8 cellular contexts compared by ENCODE assay signal in the genomic region with DNA sequence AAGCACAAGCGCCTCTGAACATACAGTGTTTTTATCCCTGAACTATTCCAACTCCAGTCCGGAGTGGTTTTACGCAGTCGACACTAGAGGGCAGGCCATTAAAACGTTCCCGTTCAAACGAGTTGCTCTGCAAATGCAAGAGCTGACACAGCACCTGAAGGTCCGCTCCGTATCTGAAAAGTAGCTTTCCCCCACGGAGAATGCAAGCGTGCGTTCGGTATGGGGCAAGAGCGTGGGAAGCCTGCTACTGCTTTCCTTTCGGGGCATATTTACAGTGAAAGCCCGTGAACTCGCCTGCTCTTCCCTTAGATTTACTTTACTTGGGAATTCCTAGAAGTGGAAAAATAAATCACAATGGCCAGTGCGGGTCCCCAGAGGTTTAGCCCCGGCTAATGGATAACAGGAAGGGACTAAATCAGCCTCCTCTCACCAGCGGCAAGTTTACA.
A peak's percentile ranks its signal among the peaks of the same experiment; 100 is the strongest.
DNase-seq lines count a peak whose midpoint lies in the region; TF ChIP-seq lines count a peak whose summit lies in the region.

No MANE protein-coding gene starts in this region.

- in situ Hi-C loops in GM23248 (cut with MboI) (loop anchor here (25.0 kb wide), 2 partner anchors 195 to 945 kb away; partner anchors contain the start of gene TSPAN5), SK-MEL-5 (cut with HindIII; ENCODE audit: low pct_unique_long_range_greater_than_20kb, low sequenced_read_pairs) (no loop called here)

- H3K27me3 ChIP-seq in GM23248 (replicated peaks; ENCODE audit: insufficient read depth) (no peaks in the 10 kb centered on the region), tibial nerve (no peaks in the 10 kb centered on the region)

- no peaks in the 10 kb centered on the region for H3K9me3 Mint-ChIP-seq in activated naive CD4-positive, alpha-beta T cell treated with anti-CD3 and anti-CD28 coated beads, Interleukin-2, amount 10 ng/mL, durations not matched to agents 7 days and 5 days
- no peaks in the 10 kb centered on the region for H3K9me3 Mint-ChIP-seq in osteocyte (ENCODE audit: unreplicated experiment)

- 4% methylated on average over 20 of the region's 20 CpGs for WGBS in GM23248 (ENCODE audit: low coverage in 1 of 2, low lambda C conversion rate in 2 of 2, missing lambda C conversion rate in 2 of 2), 2 experiments
- WGBS in tibial nerve, 2 donors = 1% methylated on average over 20 of the region's 20 CpGs

- peaks cover 18% of the 10 kb centered on the region for H3F3A ChIP-seq in GM23248 (ENCODE audit: insufficient read depth)

- H3K4me3 ChIP-seq in GM23248 (peak overlapping the region; percentile 72), tibial nerve (peak overlapping the region in 3 of 4 donors; percentile 22 to 45 (median 29))

- peak overlapping the region; percentile 86 for H3K4me2 ChIP-seq in GM23248 (ENCODE audit: unreplicated experiment)

- peak overlapping the region; percentile 82 for H3K27ac ChIP-seq in GM23248
- peak overlapping the region in 1 of 4 donors; percentile 25 for H3K27ac ChIP-seq in tibial nerve

- peak overlapping the region; percentile 61 for H2AFZ ChIP-seq in GM23248

- H3K9me2 ChIP-seq in GM23248 (ENCODE audit: insufficient read depth) = no peaks in the 10 kb centered on the region

- peak in 1 of 2 donors; percentile 48 for TF ChIP-seq EP300 in tibial nerve (IDR thresholded peaks at IDR 0.05)

- CTCF ChIA-PET in activated naive CD4-positive, alpha-beta T cell treated with anti-CD3 and anti-CD28 coated beads, Interleukin-2, amount 10 ng/mL, durations not matched to agents 7 days and 5 days (lab: Charles Lee) = interaction anchor here (0.6 to 2.1 kb wide), 31 partner anchors 10 to 994 kb away, joined by 3 to 13 read pairs (median 4); partner anchors contain the start of genes METAP1 and TSPAN5

- H3K9ac ChIP-seq in GM23248 = peak overlapping the region; percentile 73

- H3K4me1 Mint-ChIP-seq in activated naive CD4-positive, alpha-beta T cell treated with anti-CD3 and anti-CD28 coated beads, Interleukin-2, amount 10 ng/mL, durations not matched to agents 7 days and 5 days = peaks cover 23% of the 10 kb centered on the region
- H3K4me1 Mint-ChIP-seq in osteocyte (ENCODE audit: unreplicated experiment) = peaks cover 35% of the 10 kb centered on the region

- peaks cover 13% of the 10 kb centered on the region; the same call in 1 of the 2 replicates for H3K79me2 ChIP-seq in GM23248 (ENCODE audit: insufficient read depth)

- H3K4me1 ChIP-seq in GM23248 (ENCODE audit: insufficient read depth) = peaks cover 21% of the 10 kb centered on the region
- peaks cover 0 to 21% (median 6%) of the 10 kb centered on the region in 4 donors for H3K4me1 ChIP-seq in tibial nerve

- H3K9me3 ChIP-seq in GM23248 (ENCODE audit: low read depth) (no peaks in the 10 kb centered on the region), tibial nerve (no peaks in the 10 kb centered on the region)

- TF ChIP-seq POLR2A in tibial nerve (IDR thresholded peaks at IDR 0.05) = no peak

- H3K27ac Mint-ChIP-seq in activated naive CD4-positive, alpha-beta T cell treated with anti-CD3 and anti-CD28 coated beads, Interleukin-2, amount 10 ng/mL, durations not matched to agents 7 days and 5 days = no peak overlapping the region
- peak overlapping the region; percentile 85 for H3K27ac Mint-ChIP-seq in osteocyte (ENCODE audit: unreplicated experiment)

- H4K20me1 ChIP-seq in GM23248 (ENCODE audit: insufficient read depth) = no peaks in the 10 kb centered on the region

- H3K36me3 ChIP-seq in GM23248 (ENCODE audit: low read depth) (peaks cover 10% of the 10 kb centered on the region; the same call in 1 of the 2 replicates), tibial nerve (peaks cover 0 to 13% (median 0%) of the 10 kb centered on the region in 3 donors)

- no peaks in the 10 kb centered on the region for H3K27me3 Mint-ChIP-seq in activated naive CD4-positive, alpha-beta T cell treated with anti-CD3 and anti-CD28 coated beads, Interleukin-2, amount 10 ng/mL, durations not matched to agents 7 days and 5 days
- no peaks in the 10 kb centered on the region for H3K27me3 Mint-ChIP-seq in osteocyte (ENCODE audit: unreplicated experiment)

- peak overlapping the region; percentile 60 for H3K4me3 Mint-ChIP-seq in activated naive CD4-positive, alpha-beta T cell treated with anti-CD3 and anti-CD28 coated beads, Interleukin-2, amount 10 ng/mL, durations not matched to agents 7 days and 5 days
- peak overlapping the region; percentile 77 for H3K4me3 Mint-ChIP-seq in osteocyte (ENCODE audit: unreplicated experiment)

- TF ChIP-seq CTCF in osteocyte (IDR thresholded peaks at IDR 0.05) (peak; percentile 88), tibial nerve (IDR thresholded peaks at IDR 0.05) (peak; percentile 61 to 81 (median 78))

- peaks cover 20% of the 10 kb centered on the region for H3K36me3 Mint-ChIP-seq in activated naive CD4-positive, alpha-beta T cell treated with anti-CD3 and anti-CD28 coated beads, Interleukin-2, amount 10 ng/mL, durations not matched to agents 7 days and 5 days
- H3K36me3 Mint-ChIP-seq in osteocyte (ENCODE audit: unreplicated experiment) = peaks cover 25% of the 10 kb centered on the region

- DNase-seq in ELR (ENCODE audit: low read depth) (peak; percentile 94), GM23248 (peak; percentile 97), LHCN-M2 (ENCODE audit: low read depth) (peak; percentile 91), SK-MEL-5 (ENCODE audit: low read depth, low spot score) (peak; percentile 79), glomerular endothelial cell (ENCODE audit: extremely low read depth, low read depth, low spot score) (peak; percentile 78), osteocyte (ENCODE audit: extremely low spot score, unreplicated experiment) (peak; percentile 92), tibial nerve (ENCODE audit: low spot score in 2 of 2) (peak; percentile 28 to 51)
- DNase-seq in activated naive CD4-positive, alpha-beta T cell treated with anti-CD3 and anti-CD28 coated beads, Interleukin-2, amount 10 ng/mL, durations not matched to agents 7 days and 5 days = peak; percentile 77

Comparison
In these comparisons a context has a peak if more than half of its experiments do, and no peak if none do; other contexts are left out.
1. DNase-seq: peak in every context shown above with its lines; median percentile 97 in GM23248; 94 in ELR; 92 in osteocyte; 91 in LHCN-M2; 79 in SK-MEL-5; 78 in glomerular endothelial cell; 77 in activated naive CD4-positive, alpha-beta T cell treated with anti-CD3 and anti-CD28 coated beads, Interleukin-2, amount 10 ng/mL, durations not matched to agents 7 days and 5 days; 40 in tibial nerve.